In the genomic region with DNA sequence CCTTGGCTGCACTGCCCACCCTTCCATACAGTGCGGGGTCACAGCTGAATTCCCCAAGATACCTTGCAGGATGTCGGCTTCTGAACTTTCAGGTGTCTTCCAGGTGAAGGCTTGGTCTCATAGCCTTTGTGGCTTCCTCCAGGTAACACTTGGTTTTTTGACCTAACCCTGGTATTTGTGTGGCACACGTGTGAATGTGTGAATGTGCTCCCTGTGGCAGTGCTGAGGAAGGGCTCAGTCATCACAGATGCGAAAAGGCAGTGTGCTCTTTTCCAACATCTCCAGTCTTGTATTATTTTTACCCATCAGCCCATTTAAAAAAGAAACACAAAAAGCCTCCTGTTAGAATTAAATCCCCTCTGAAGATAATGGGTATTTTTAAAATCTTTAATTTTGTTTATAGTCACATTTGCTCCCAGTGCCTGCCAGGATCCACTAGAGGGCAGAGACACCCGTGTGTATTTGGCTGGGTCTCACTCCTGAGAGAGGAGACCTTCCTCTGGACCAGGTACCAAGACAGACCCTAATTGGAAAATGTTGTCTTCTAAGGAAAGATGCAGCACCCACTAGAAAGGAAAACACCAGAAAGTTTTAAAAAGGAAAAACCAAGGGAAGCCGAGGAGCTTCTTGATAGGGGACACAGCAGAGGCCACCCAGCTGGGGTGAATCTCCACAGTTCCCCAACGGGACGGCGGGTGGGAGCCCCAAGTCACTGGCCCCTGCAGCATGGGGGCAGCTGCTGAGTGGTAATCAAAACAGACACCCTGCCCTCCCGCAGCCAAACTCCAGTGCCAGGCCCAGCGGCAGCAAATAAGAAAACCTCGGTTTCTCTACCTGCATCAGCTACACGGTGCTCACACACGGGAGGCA, we compare ENCODE assay signal across 11 cellular contexts. TPM values are rescaled to one million over a fixed set of nuclear protein-coding genes. Genes with fewer than 3 reads are reported as not detected.
DNase-seq lines count a peak whose midpoint lies in the region; ATAC-seq, FAIRE-seq and TF ChIP-seq lines count a peak whose summit lies in the region.
"Had no signal": no experiment of that assay in that cellular context is flagged by ENCODE, and none has a peak within 500 bp of the region (broad histone marks: within the 10 kb centered on the region; RNA-seq: fewer than 3 reads in every experiment).

No MANE protein-coding gene starts in this region.

- H4K20me1 ChIP-seq in keratinocyte (ENCODE audit: control insufficient read depth, extremely low read depth, insufficient read depth, low read length): no peaks in the 10 kb centered on the region

- H3K4me1 ChIP-seq in keratinocyte (ENCODE audit: control insufficient read depth, extremely low read depth, insufficient read depth, low read length): no peaks in the 10 kb centered on the region
- peaks cover 0 to 34% (median 15%) of the 10 kb centered on the region in 4 donors for H3K4me1 ChIP-seq in transverse colon

- peak; percentile 49 for FAIRE-seq in keratinocyte (lab: Jason Lieb, UNC)

- H3K9me3 Mint-ChIP-seq in activated naive CD4-positive, alpha-beta T cell treated with anti-CD3 and anti-CD28 coated beads, Interleukin-2, amount 50 U/mL, for 24 hours: no peaks in the 10 kb centered on the region
- H3K9me3 Mint-ChIP-seq in activated naive CD4-positive, alpha-beta T cell treated with anti-CD3 and anti-CD28 coated beads, Interleukin-2, amount 50 U/mL, for 72 hours: peaks cover 0 to 10% of the 10 kb centered on the region in 2 donors

- no peak overlapping the region for H3K4me3 Mint-ChIP-seq in activated naive CD4-positive, alpha-beta T cell treated with anti-CD3 and anti-CD28 coated beads, Interleukin-2, amount 50 U/mL, for 24 hours

- H3K4me3 ChIP-seq in keratinocyte (ENCODE audit: control insufficient read depth in 2 of 3, extremely low read depth in 1 of 3, insufficient read depth in 2 of 3, low read depth in 1 of 3, low read length in 3 of 3) (no peak overlapping the region), transverse colon (peak overlapping the region in 1 of 4 donors; percentile 33)

- H3K9me1 ChIP-seq in keratinocyte (ENCODE audit: control insufficient read depth, extremely low read depth, insufficient read depth, low read length): no peaks in the 10 kb centered on the region

- dilution Hi-C loops in keratinocyte (cut with MboI; ENCODE audit: extremely low pct_ligation_motif_present, low sequenced_read_pairs): no loop called here

- no peak overlapping the region for H3K27ac ChIP-seq in VCaP
- H3K27ac ChIP-seq in keratinocyte (ENCODE audit: control insufficient read depth, insufficient read depth, low read length): no peak overlapping the region
- H3K27ac ChIP-seq in transverse colon: peak overlapping the region; percentile 33 to 86 (median 72)

- H2AFZ ChIP-seq in keratinocyte (ENCODE audit: control insufficient read depth, low read length): no peak overlapping the region

- H3K79me2 ChIP-seq in keratinocyte (ENCODE audit: control insufficient read depth, insufficient read depth, low read length): no peaks in the 10 kb centered on the region

- in situ Hi-C loops in transverse colon (cut with MboI; ENCODE audit: low pct_ligation_motif_present in 1 of 4, low pct_unique_long_range_greater_than_20kb in 1 of 4, low sequenced_read_pairs in 3 of 4): no loop called here

- TF ChIP-seq POLR2A in transverse colon (IDR thresholded peaks at IDR 0.05): no peak

- H3K27me3 ChIP-seq in keratinocyte (ENCODE audit: control insufficient read depth, extremely low read depth, insufficient read depth, low read length): no peaks in the 10 kb centered on the region
- H3K27me3 ChIP-seq in transverse colon: no peaks in the 10 kb centered on the region

- peaks cover 10% of the 10 kb centered on the region for H3K27me3 Mint-ChIP-seq in activated naive CD4-positive, alpha-beta T cell treated with anti-CD3 and anti-CD28 coated beads, Interleukin-2, amount 50 U/mL, for 24 hours

- no peaks in the 10 kb centered on the region for H3K9me3 ChIP-seq in keratinocyte (ENCODE audit: control insufficient read depth, low read depth, low read length)
- H3K9me3 ChIP-seq in transverse colon: no peaks in the 10 kb centered on the region

- peak; percentile 87 for TF ChIP-seq CTCF in VCaP (conservative IDR thresholded peaks at IDR 0.05)
- TF ChIP-seq CTCF in keratinocyte (optimal IDR thresholded peaks at IDR 0.05 in 1 of 3, IDR thresholded peaks at IDR 0.05 in 1 of 3, conservative IDR thresholded peaks at IDR 0.05 in 1 of 3; ENCODE audit: extremely low read depth in 1 of 3, insufficient read depth in 2 of 3, low read length in 3 of 3): peak; percentile 52 to 66 (median 60)
- TF ChIP-seq CTCF in transverse colon (IDR thresholded peaks at IDR 0.05): peak; percentile 54 to 74 (median 64)

- no peak overlapping the region for H3K4me2 ChIP-seq in keratinocyte (ENCODE audit: control insufficient read depth, extremely low read depth, insufficient read depth, low read depth, low read length)

- 57 to 65% methylated on average over 8 to 14 of the region's 14 CpGs for WGBS in transverse colon (ENCODE audit: low coverage in 1 of 2), 2 donors

- H3K36me3 ChIP-seq in keratinocyte (ENCODE audit: control insufficient read depth in 2 of 2, extremely low read depth in 1 of 2, insufficient read depth in 2 of 2, low read length in 2 of 2): no peaks in the 10 kb centered on the region
- H3K36me3 ChIP-seq in transverse colon: no peaks in the 10 kb centered on the region

- peaks cover 2% of the 10 kb centered on the region for H3K36me3 Mint-ChIP-seq in activated naive CD4-positive, alpha-beta T cell treated with anti-CD3 and anti-CD28 coated beads, Interleukin-2, amount 50 U/mL, for 24 hours
- H3K36me3 Mint-ChIP-seq in activated naive CD4-positive, alpha-beta T cell treated with anti-CD3 and anti-CD28 coated beads, Interleukin-2, amount 50 U/mL, for 72 hours: peaks cover 0 to 8% of the 10 kb centered on the region in 2 donors

- H3K4me1 Mint-ChIP-seq in activated naive CD4-positive, alpha-beta T cell treated with anti-CD3 and anti-CD28 coated beads, Interleukin-2, amount 50 U/mL, for 24 hours: peaks cover 6% of the 10 kb centered on the region

- ATAC-seq in activated naive CD4-positive, alpha-beta T cell treated with anti-CD3 and anti-CD28 coated beads, Interleukin-2, amount 50 U/mL, for 72 hours: no peak
- ATAC-seq in HG03108 (IDR thresholded peaks at IDR 0.05; ENCODE audit: unreplicated experiment): no peak
- no peak for ATAC-seq in HG02763 (IDR thresholded peaks at IDR 0.05; ENCODE audit: unreplicated experiment)
- ATAC-seq: right cardiac atrium had no signal

- intact Hi-C loops in transverse colon (cut with DNase I; ENCODE audit: low total_unique reads): no loop called here

- no peak for TF ChIP-seq EP300 in transverse colon (IDR thresholded peaks at IDR 0.05; ENCODE audit: low read depth)

- peak overlapping the region; percentile 41 for H3K27ac Mint-ChIP-seq in activated naive CD4-positive, alpha-beta T cell treated with anti-CD3 and anti-CD28 coated beads, Interleukin-2, amount 50 U/mL, for 24 hours
- peak overlapping the region in 1 of 2 donors; percentile 44 for H3K27ac Mint-ChIP-seq in activated naive CD4-positive, alpha-beta T cell treated with anti-CD3 and anti-CD28 coated beads, Interleukin-2, amount 50 U/mL, for 72 hours

- no peak overlapping the region for H3K9ac ChIP-seq in keratinocyte (ENCODE audit: control insufficient read depth, extremely low read depth, insufficient read depth, low read length)

- no peak for DNase-seq in activated naive CD4-positive, alpha-beta T cell treated with anti-CD3 and anti-CD28 coated beads, Interleukin-2, amount 50 U/mL, for 72 hours (ENCODE audit: low spot score in 2 of 2)
- DNase-seq in keratinocyte (ENCODE audit: low read depth, low spot score) (no peak), transverse colon (no peak), COR-L47 (lab: John Stamatoyannopoulos, UW) (no peak)
- DNase-seq: HCEC 1CT, NCI-H510A, right cardiac atrium had no signal

RNA-seq across cellular contexts. Expression of gene FAM110C, which starts 27.7 kb away (rescaled TPM):
- 1 to 10 TPM in 1 of 2 donors, under 1 TPM in 1; 0.48 to 2.1 TPM for total RNA-seq in activated naive CD4-positive, alpha-beta T cell treated with anti-CD3 and anti-CD28 coated beads, Interleukin-2, amount 50 U/mL, for 72 hours
- polyA plus RNA-seq in keratinocyte: 25.1 to 38.0 TPM (median 26.3 TPM) in 3 replicates
- polyA plus RNA-seq in keratinocyte (2011; ENCODE audit: low read depth): 13.8 TPM
- polyA plus RNA-seq in keratinocyte (2011; cell fraction: cytosol; rRNA removed): 18.4 and 27.4 TPM in 2 replicates
- polyA plus RNA-seq in keratinocyte (2011; cell fraction: nucleus; rRNA removed): 29.7 and 36.8 TPM in 2 replicates
- polyA plus RNA-seq in keratinocyte (2012; ENCODE audit: low replicate concordance): 21.0 and 22.9 TPM in 2 replicates
- 4.9 to 22.2 TPM (median 12.2 TPM) in 3 replicates for polyA minus RNA-seq in keratinocyte
- 23.8 TPM for polyA minus RNA-seq in keratinocyte (2011; cell fraction: cytosol; rRNA and poly(A)+ RNA removed)
- polyA minus RNA-seq in keratinocyte (2011; cell fraction: nucleus; rRNA and poly(A)+ RNA removed): 20.2 and 25.4 TPM in 2 replicates
- total RNA-seq in transverse colon: 10 to 100 TPM; 23.7 to 53.9 (median 41.8) TPM

Comparison
In these comparisons a context has a peak if more than half of its experiments do, and no peak if none do; other contexts are left out.
1. H3K27ac ChIP-seq: peak in transverse colon (4 of 4); none in VCaP (single experiment) and keratinocyte (single experiment).
2. RNA of gene FAM110C, which starts 27.7 kb away (total RNA-seq): 23.7 to 53.9 TPM in transverse colon; 0.48 to 2.1 TPM in activated naive CD4-positive, alpha-beta T cell treated with anti-CD3 and anti-CD28 coated beads, Interleukin-2, amount 50 U/mL, for 72 hours; every median in the first group is over 4 times any median in the second.
3. Peak in every context shown above with its lines, with median percentiles within 50 percentile points of each other: CTCF ChIP-seq.